In the genomic region with DNA sequence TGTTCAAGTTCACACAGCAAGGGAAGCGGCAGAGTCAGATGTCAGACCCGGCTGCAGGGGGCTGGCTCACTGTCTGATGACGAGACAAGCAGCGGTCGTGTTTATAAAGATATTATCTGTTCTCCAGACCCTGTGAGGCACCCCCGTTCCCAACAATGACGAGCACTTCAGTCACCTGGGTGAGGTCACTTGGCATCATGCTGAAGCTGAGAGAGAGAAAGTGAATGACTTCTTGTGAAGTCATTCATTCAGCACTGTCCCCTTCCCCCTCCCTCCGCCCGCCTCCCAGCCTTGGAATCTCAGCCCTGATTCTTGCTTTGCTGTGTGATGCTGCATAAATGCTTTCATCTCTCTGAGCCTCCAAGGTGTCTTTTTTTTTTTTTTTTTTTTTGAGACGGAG, we compare ENCODE assay signal across 9 cellular contexts. TPM values are rescaled to one million over a fixed set of nuclear protein-coding genes. Genes with fewer than 3 reads are reported as not detected.
DNase-seq lines count a peak whose midpoint lies in the region; TF ChIP-seq lines count a peak whose summit lies in the region.
"Had no signal": no experiment of that assay in that cellular context is flagged by ENCODE, and none has a peak within 500 bp of the region (broad histone marks: within the 10 kb centered on the region; RNA-seq: fewer than 3 reads in every experiment).

No MANE protein-coding gene starts in this region.

- peaks cover 66% of the 10 kb centered on the region for H3F3A ChIP-seq in PC-9 (ENCODE audit: insufficient read depth, low read depth)

- H3K27me3 ChIP-seq in PC-9 (ENCODE audit: insufficient read depth, low read depth) (no peaks in the 10 kb centered on the region), endodermal cell (ENCODE audit: control insufficient read depth, insufficient read depth, low read length, poor library complexity, severe bottlenecking) (peaks cover 11% of the 10 kb centered on the region)

- peaks cover 3% of the 10 kb centered on the region for H3K9me3 Mint-ChIP-seq in endodermal cell

- no peaks in the 10 kb centered on the region for H3K36me3 Mint-ChIP-seq in endodermal cell (ENCODE audit: low read depth)

- H3K4me3 ChIP-seq in PC-9 (no peak overlapping the region), endodermal cell (ENCODE audit: low read length) (no peak overlapping the region)

- peaks cover under 1% of the 10 kb centered on the region for H3K79me2 ChIP-seq in PC-9 (ENCODE audit: low read depth)

- H3K4me2 ChIP-seq in PC-9, result peak overlapping the region; percentile 62

- no peak overlapping the region for H3K27ac Mint-ChIP-seq in endodermal cell

- no peaks in the 10 kb centered on the region for H4K20me1 ChIP-seq in PC-9 (ENCODE audit: insufficient read depth)

- POLR2A ChIA-PET in PC-9 (lab: Charles Lee; ENCODE audit: unreplicated experiment), result no interaction called here

- no peak overlapping the region for H3K27ac ChIP-seq in PC-9
- H3K27ac ChIP-seq in endodermal cell (ENCODE audit: low read depth, low read length), result no peak overlapping the region

- intact Hi-C loops in PC-9 (cut with micrococcal nuclease; ENCODE audit: unreplicated experiment), result no loop called here

- H3K4me1 Mint-ChIP-seq in endodermal cell, result no peaks in the 10 kb centered on the region

- no TSS peak for BruUV-seq in PC-9 (replicated peaks; lab: Mats Ljungman, UMichigan)

- H3K9me3 ChIP-seq in PC-9 (ENCODE audit: insufficient read depth, low read depth) (no peaks in the 10 kb centered on the region), endodermal cell (ENCODE audit: control insufficient read depth, low read length) (no peaks in the 10 kb centered on the region)

- DNase-seq in PC-9 (peak; percentile 42 to 53), endodermal cell (peak; percentile 52), NCI-H1694 (lab: John Stamatoyannopoulos, UW) (no peak), cortex of kidney (lab: John Stamatoyannopoulos, UW) (no peak), RPMI8226 (no peak)
- DNase-seq in activated CD8-positive, alpha-beta memory T cell treated with anti-CD3 and anti-CD28 coated beads, Interleukin-2, amount 50 U/mL, for 1 hour (ENCODE audit: extremely low read depth), result peak; percentile 76
- peak in 2 of 3 donors; percentile 47 to 62 for DNase-seq in stimulated activated CD4-positive, alpha-beta T cell treated with anti-CD3 and anti-CD28 coated beads, TNF-alpha, amount 100 ng/mL, for 48 hours (ENCODE audit: low read depth in 3 of 3)
- DNase-seq: NCI-H1930 had no signal

- H3K36me3 ChIP-seq in PC-9 (ENCODE audit: low read depth) (no peaks in the 10 kb centered on the region), endodermal cell (ENCODE audit: control insufficient read depth, insufficient read depth, low read length) (no peaks in the 10 kb centered on the region)

- no peak overlapping the region for H3K9ac ChIP-seq in endodermal cell (ENCODE audit: extremely low read depth, low read length, poor library complexity, severe bottlenecking)

- CTCF ChIA-PET in PC-9 (lab: Charles Lee), result no interaction called here

- no peak for TF ChIP-seq CTCF in PC-9 (conservative IDR thresholded peaks at IDR 0.05)
- no peak for TF ChIP-seq CTCF in endodermal cell (conservative IDR thresholded peaks at IDR 0.05)

- H3K9me2 ChIP-seq in PC-9 (ENCODE audit: insufficient read depth), result no peaks in the 10 kb centered on the region

- H3K4me1 ChIP-seq in PC-9 (replicated peaks; ENCODE audit: insufficient read depth) (peaks cover 60% of the 10 kb centered on the region), endodermal cell (ENCODE audit: control insufficient read depth, insufficient read depth, low read length) (no peaks in the 10 kb centered on the region)

- 80 to 84% methylated on average over 7 to 10 of the region's 10 CpGs for WGBS in endodermal cell (ENCODE audit: insufficient coverage in 1 of 2, insufficient read length in 1 of 2), 2 experiments

- no peak overlapping the region for H3K4me3 Mint-ChIP-seq in endodermal cell

- H3K27me3 Mint-ChIP-seq in endodermal cell (ENCODE audit: insufficient read depth), result peaks cover 35% of the 10 kb centered on the region

- no peak overlapping the region; the same call in 1 of the 2 replicates for H2AFZ ChIP-seq in PC-9

RNA-seq across cellular contexts. Expression of gene LYPD3, which starts 4.9 kb away (rescaled TPM):
- total RNA-seq in PC-9 (2021) (70.8 and 78.3 TPM in 2 replicates), endodermal cell (under 1 TPM; 0.33 to 0.51 TPM)
- polyA plus RNA-seq in endodermal cell (2013, experiment 1 of 2), result 1.9 TPM
- polyA plus RNA-seq in endodermal cell (2013, experiment 2 of 2), result 1.4 TPM

RNA-seq across cellular contexts. Expression of gene PHLDB3, which starts 34.3 kb away (rescaled TPM):
- total RNA-seq in PC-9 (2021) (36.7 and 50.7 TPM in 2 replicates), endodermal cell (10 to 100 TPM in 1 of 2 donors, 1 to 10 TPM in 1; 7.7 to 13.5 TPM)
- 7.9 TPM for polyA plus RNA-seq in endodermal cell (2013, experiment 1 of 2)
- 9.2 TPM for polyA plus RNA-seq in endodermal cell (2013, experiment 2 of 2)

RNA-seq across cellular contexts. Expression of gene TEX101, which starts 55.6 kb away (rescaled TPM):
- not detected in 2 replicates for total RNA-seq in PC-9 (2021)
- total RNA-seq in endodermal cell, result under 1 TPM in 1 of 2 donors, not detected in 1; 0.59 TPM
- polyA plus RNA-seq in endodermal cell (2013, experiment 1 of 2), result not detected
- polyA plus RNA-seq in endodermal cell (2013, experiment 2 of 2), result not detected
- total RNA-seq: mesenteric fat pad had no signal

RNA-seq across cellular contexts. Expression of gene ETHE1, which starts 56.7 kb away (rescaled TPM):
- total RNA-seq in PC-9 (2021) (83.4 and 89.3 TPM in 2 replicates), endodermal cell (10 to 100 TPM; 13.0 to 15.2 TPM)
- 21.1 TPM for polyA plus RNA-seq in endodermal cell (2013, experiment 1 of 2)
- polyA plus RNA-seq in endodermal cell (2013, experiment 2 of 2), result 17.8 TPM

Comparison
In these comparisons a context has a peak if more than half of its experiments do, and no peak if none do; other contexts are left out.
1. DNase-seq: peak in PC-9 (2 of 2), activated CD8-positive, alpha-beta memory T cell treated with anti-CD3 and anti-CD28 coated beads, Interleukin-2, amount 50 U/mL, for 1 hour (single experiment), endodermal cell (single experiment) and stimulated activated CD4-positive, alpha-beta T cell treated with anti-CD3 and anti-CD28 coated beads, TNF-alpha, amount 100 ng/mL, for 48 hours (2 of 3); none in NCI-H1694 (single experiment), cortex of kidney (single experiment) and RPMI8226 (single experiment).
2. RNA of gene LYPD3, which starts 4.9 kb away (total RNA-seq): 70.8 to 78.3 TPM in PC-9; 0.33 to 0.51 TPM in endodermal cell; every median in the first group is over 10 times any median in the second.